Comparison of ENCODE assay signal across 12 cellular contexts in the genomic region with DNA sequence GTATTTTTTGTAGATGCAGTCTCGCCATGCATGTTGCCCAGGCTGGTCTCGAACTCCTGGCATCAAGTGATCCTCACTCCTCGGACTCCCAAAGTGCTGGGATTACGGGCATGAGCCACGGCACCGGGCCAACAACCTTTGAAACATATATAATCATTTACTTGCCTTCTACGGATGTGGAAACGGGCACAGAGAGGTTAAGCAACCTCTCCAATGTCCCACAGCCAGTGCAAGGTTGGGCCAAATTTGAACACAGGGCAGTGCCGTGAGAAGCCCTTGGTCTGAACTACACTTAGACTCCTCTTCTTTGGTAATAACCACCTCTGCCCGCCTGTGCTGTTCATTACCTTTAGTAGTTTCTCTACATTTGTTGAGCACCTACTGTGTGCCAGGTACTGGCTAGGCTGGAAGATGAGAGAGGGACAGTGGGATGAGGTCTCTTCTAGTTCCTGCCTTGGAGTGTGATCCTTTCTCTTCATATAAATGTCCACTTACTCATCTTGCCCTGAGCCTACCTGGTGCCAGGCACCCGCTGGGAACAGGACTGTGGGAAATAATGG. TPM values are rescaled to one million over a fixed set of nuclear protein-coding genes. Genes with fewer than 3 reads are reported as not detected.
DNase-seq lines count a peak whose midpoint lies in the region; ATAC-seq, FAIRE-seq and TF ChIP-seq lines count a peak whose summit lies in the region.
"Had no signal": no experiment of that assay in that cellular context is flagged by ENCODE, and none has a peak within 500 bp of the region (broad histone marks: within the 10 kb centered on the region; RNA-seq: fewer than 3 reads in every experiment).

No MANE protein-coding gene starts in this region.

- TF ChIP-seq POLR2A in GM12878 (IDR thresholded peaks at IDR 0.05; ENCODE audit: low read depth, low read length), result no peak
- no peak for TF ChIP-seq POLR2A in tibial nerve (IDR thresholded peaks at IDR 0.05)

- in situ Hi-C loops in GM12878 (cut with MboI), result no loop called here

- no peak for TF ChIP-seq EP300 in GM12878 (IDR thresholded peaks at IDR 0.05; ENCODE audit: borderline replicate concordance in 1 of 2, control insufficient read depth in 1 of 2, low read depth in 2 of 2, low read length in 2 of 2)
- TF ChIP-seq EP300 in tibial nerve (IDR thresholded peaks at IDR 0.05), result no peak

- peaks cover 50% of the 10 kb centered on the region for H3K79me2 ChIP-seq in GM12878 (ENCODE audit: control insufficient read depth, insufficient read depth, low read length)

- RAD21 ChIA-PET in GM12878 (lab: Charles Lee; ENCODE audit: unreplicated experiment), result interaction anchor here (1.0 to 2.2 kb wide), 2 partner anchors 47 to 135 kb away, joined by 4 to 8 read pairs; no protein-coding TSS in a partner anchor

- H3K27me3 ChIP-seq in CD4-positive, alpha-beta T cell (ENCODE audit: control insufficient read depth, insufficient read depth, low read length), result no peaks in the 10 kb centered on the region
- no peaks in the 10 kb centered on the region for H3K27me3 ChIP-seq in GM12878 (replicated peaks in 1 of 2; ENCODE audit: control insufficient read depth in 2 of 2, insufficient read depth in 2 of 2, low read length in 1 of 2)
- H3K27me3 ChIP-seq in left lung, result no peaks in the 10 kb centered on the region
- H3K27me3 ChIP-seq in tibial nerve, result no peaks in the 10 kb centered on the region

- H3K27me3 Mint-ChIP-seq in CD4-positive, alpha-beta T cell, result no peaks in the 10 kb centered on the region
- no peaks in the 10 kb centered on the region; the same call in 1 of the 2 replicates for H3K27me3 Mint-ChIP-seq in HFFc6 (ENCODE audit: insufficient read depth)
- no peaks in the 10 kb centered on the region for H3K27me3 Mint-ChIP-seq in chondrocyte (ENCODE audit: low read depth)

- H3K9me3 ChIP-seq in CD4-positive, alpha-beta T cell (ENCODE audit: control insufficient read depth, low read length), result no peaks in the 10 kb centered on the region
- H3K9me3 ChIP-seq in GM12878 (replicated peaks; ENCODE audit: control insufficient read depth, insufficient read depth, low read length), result no peaks in the 10 kb centered on the region
- no peaks in the 10 kb centered on the region for H3K9me3 ChIP-seq in left lung
- H3K9me3 ChIP-seq in tibial nerve, result no peaks in the 10 kb centered on the region
- H3K9me3 ChIP-seq: HAP-1 had no signal

- no peak for ATAC-seq in CD4-positive, alpha-beta T cell (ENCODE audit: poor library complexity)
- ATAC-seq in GM12878, result no peak
- ATAC-seq in left lung, result no peak

- H3K9ac ChIP-seq in GM12878 (ENCODE audit: control insufficient read depth, insufficient read depth, low read length), result no peak overlapping the region

- H3K4me3 Mint-ChIP-seq in CD4-positive, alpha-beta T cell, result peak overlapping the region; percentile 66
- H3K4me3 Mint-ChIP-seq in HFFc6 (peak overlapping the region; percentile 93), chondrocyte (ENCODE audit: unreplicated experiment) (no peak overlapping the region)

- no peak for DNase-seq in CD4-positive, alpha-beta T cell
- DNase-seq in HFFc6 (no peak), GM12878 (ENCODE audit: low read depth, low spot score) (no peak), left lung (no peak), tibial nerve (ENCODE audit: low spot score in 2 of 2) (no peak), chondrocyte (ENCODE audit: low spot score) (no peak)
- DNase-seq: activated CD4-positive, CD25-positive, alpha-beta regulatory T cell treated with anti-CD3 and anti-CD28 coated beads, Interleukin-2, amount 50 U/mL, for 72 hours; NCI-H1417; NCI-H526 had no signal

- H3K27ac ChIP-seq in CD4-positive, alpha-beta T cell (ENCODE audit: low read depth, low read length), result peak overlapping the region; percentile 7
- no peak overlapping the region for H3K27ac ChIP-seq in GM12878 (ENCODE audit: control insufficient read depth, insufficient read depth)
- H3K27ac ChIP-seq in left lung, result no peak overlapping the region
- no peak overlapping the region for H3K27ac ChIP-seq in tibial nerve

- H3K4me1 ChIP-seq in GM12878 (ENCODE audit: control insufficient read depth, insufficient read depth, low read length) (peaks cover 9% of the 10 kb centered on the region), left lung (peaks cover 5 to 46% of the 10 kb centered on the region in 2 donors), tibial nerve (peaks cover 0 to 38% (median 22%) of the 10 kb centered on the region in 4 donors)

- no peak overlapping the region for H2AFZ ChIP-seq in GM12878 (ENCODE audit: control insufficient read depth, low read depth, low read length)

- no peak for TF ChIP-seq RAD21 in GM12878 (IDR thresholded peaks at IDR 0.05; ENCODE audit: insufficient read depth, low read depth, low read length)

- SMC1A ChIA-PET in GM12878 (lab: Charles Lee; ENCODE audit: uncharacterized antibody, unreplicated experiment), result interaction anchor here (0.6 to 2.7 kb wide), 4 partner anchors 10 to 1422 kb away, joined by 3 to 9 read pairs (median 4); no protein-coding TSS in a partner anchor

- H3K4me2 ChIP-seq in GM12878 (ENCODE audit: control insufficient read depth, insufficient read depth), result peak overlapping the region; percentile 93

- 91% methylated on average over 11 of the region's 11 CpGs for WGBS in GM12878 (ENCODE audit: insufficient coverage, insufficient replicate concordance, low lambda C conversion rate, missing lambda C conversion rate)
- WGBS in tibial nerve, 2 donors, result 93 to 97% methylated on average over 11 of the region's 11 CpGs

- H3K4me1 Mint-ChIP-seq in CD4-positive, alpha-beta T cell (ENCODE audit: low read depth), result peaks cover 36% of the 10 kb centered on the region
- H3K4me1 Mint-ChIP-seq in HFFc6 (ENCODE audit: low read depth) (peaks cover 36% of the 10 kb centered on the region), chondrocyte (ENCODE audit: low read depth) (peaks cover 26% of the 10 kb centered on the region)

- FAIRE-seq in GM12878 (lab: Jason Lieb, UNC), result no peak
- FAIRE-seq: frontal cortex had no signal

- H4K20me1 ChIP-seq in GM12878 (ENCODE audit: control insufficient read depth, insufficient read depth), result no peaks in the 10 kb centered on the region; the same call in 1 of the 2 replicates

- H3K4me3 ChIP-seq in GM12878 (0 out of 2 replicates have a peak overlapping the region, but pooled peaks have one; percentile 86), left lung (no peak overlapping the region), tibial nerve (no peak overlapping the region)

- H3K27ac Mint-ChIP-seq in CD4-positive, alpha-beta T cell, result peak overlapping the region; percentile 99
- peak overlapping the region; percentile 93; the same call in 1 of the 2 replicates for H3K27ac Mint-ChIP-seq in HFFc6
- no peak overlapping the region for H3K27ac Mint-ChIP-seq in chondrocyte (ENCODE audit: unreplicated experiment)

- POLR2A ChIA-PET in CD4-positive, alpha-beta T cell (lab: Charles Lee), result no interaction called here
- POLR2A ChIA-PET in GM12878 (lab: Charles Lee), result interaction anchor here (0.6 to 1.0 kb wide), 2 partner anchors 9 to 20 kb away, joined by 3 read pairs; no protein-coding TSS in a partner anchor

- H3K9me3 Mint-ChIP-seq in CD4-positive, alpha-beta T cell, result no peaks in the 10 kb centered on the region
- no peaks in the 10 kb centered on the region for H3K9me3 Mint-ChIP-seq in HFFc6
- H3K9me3 Mint-ChIP-seq in chondrocyte (ENCODE audit: low read depth), result no peaks in the 10 kb centered on the region

- TF ChIP-seq CTCF in CD4-positive, alpha-beta T cell (IDR thresholded peaks at IDR 0.05), result no peak
- TF ChIP-seq CTCF in HFFc6 (IDR thresholded peaks at IDR 0.05) (no peak), GM12878 (IDR thresholded peaks at IDR 0.05 in 2 of 3, conservative IDR thresholded peaks at IDR 0.05 in 1 of 3; ENCODE audit: control insufficient read depth in 2 of 3, extremely low read depth in 1 of 3, insufficient read depth in 1 of 3, low read depth in 3 of 3, low read length in 3 of 3) (no peak), left lung (IDR thresholded peaks at IDR 0.05) (no peak), tibial nerve (IDR thresholded peaks at IDR 0.05) (no peak), chondrocyte (IDR thresholded peaks at IDR 0.05) (no peak)

- H3K36me3 Mint-ChIP-seq in CD4-positive, alpha-beta T cell (ENCODE audit: low read depth), result peaks cover 72% of the 10 kb centered on the region
- H3K36me3 Mint-ChIP-seq in HFFc6 (ENCODE audit: low read depth) (peaks cover 17% of the 10 kb centered on the region), chondrocyte (ENCODE audit: low read depth) (peaks cover 18% of the 10 kb centered on the region)

- CTCF ChIA-PET in CD4-positive, alpha-beta T cell (lab: Charles Lee), result interaction anchor here (3.6 kb wide), 1 partner anchor 9 kb away, joined by 19 read pairs; no protein-coding TSS in a partner anchor
- CTCF ChIA-PET in GM12878 (lab: Yijun Ruan, JAX), result interaction anchor here (0.9 to 3.6 kb wide), 5 partner anchors 10 to 141 kb away, joined by 3 to 29 read pairs (median 5); no protein-coding TSS in a partner anchor

- H3K36me3 ChIP-seq in GM12878 (ENCODE audit: control insufficient read depth in 2 of 2, insufficient read depth in 2 of 2, low read length in 1 of 2), result peaks cover 21 to 22% of the 10 kb centered on the region in 2 experiments
- H3K36me3 ChIP-seq in left lung, result peaks cover 0 to 31% of the 10 kb centered on the region in 2 donors
- H3K36me3 ChIP-seq in tibial nerve, result peaks cover 0 to 39% (median 15%) of the 10 kb centered on the region in 3 donors

- intact Hi-C loops in CD4-positive, alpha-beta T cell (cut with DNase I, micrococcal nuclease), result loop anchor here in 1 of 2 experiments (10.0 kb wide), 1 partner anchor 1498 kb away; the partner anchor contains the start of genes ACAD10 and BRAP
- intact Hi-C loops in GM12878 (cut with micrococcal nuclease; ENCODE audit: unreplicated experiment), result no loop called here
- intact Hi-C loops in left lung (cut with DNase I), result no loop called here

- BruUV-seq in GM12878 (replicated peaks; lab: Mats Ljungman, UMichigan), result no TSS peak

RNA-seq across cellular contexts. Expression of gene DDX54, which starts 2.2 kb away (rescaled TPM):
- total RNA-seq in CD4-positive, alpha-beta T cell, result 10 to 100 TPM; 56.8 to 61.1 TPM
- 10 to 100 TPM; 60.1 to 71.0 (median 61.9) TPM for total RNA-seq in HFFc6 (2021; fragmentation: NEBNext Ultra II Directional; extraction: Animal tissue kit (Norgen Biotek cat#: 25700))
- 71.0 and 82.8 TPM in 2 replicates for total RNA-seq in GM12878 (2013; cell fraction: nucleolus; rRNA removed)
- total RNA-seq in GM12878 (2014; rRNA removed), result 44.3 and 58.9 TPM in 2 replicates
- 24.7 and 28.8 TPM in 2 replicates for total RNA-seq in GM12878 (2014; rRNA removed; fragmentation: Illumina TruSeq; extraction: Trizol)
- 94.6 and 115 TPM in 2 replicates for total RNA-seq in GM12878 (2021)
- 14.3 TPM for polyA plus RNA-seq in GM12878 (2011; ENCODE audit: low read depth)
- polyA plus RNA-seq in GM12878 (2011; rRNA removed), result 37.5 and 73.2 TPM in 2 replicates
- polyA plus RNA-seq in GM12878 (2011; cell fraction: cytosol; rRNA removed), result 85.9 and 87.1 TPM in 2 replicates
- 94.1 and 163 TPM in 2 replicates for polyA plus RNA-seq in GM12878 (2011; cell fraction: nucleus; rRNA removed)
- 43.7 and 47.2 TPM in 2 replicates for polyA plus RNA-seq in GM12878 (2012)
- polyA plus RNA-seq in GM12878 (2014; fragmentation: Illumina TruSeq; extraction: Trizol), result 6.2 and 27.9 TPM in 2 replicates
- polyA plus RNA-seq in GM12878 (2014; fragmentation: Nextera tagmentation; extraction: Ambion mirVana), result 1 to 10 TPM; 1.9 to 8.6 TPM
- 53.7 and 67.0 TPM in 2 replicates for polyA plus RNA-seq in GM12878 (2014; rRNA removed)
- polyA plus RNA-seq in GM12878 (2016; fragmentation: Nextera tagmentation; extraction: Ambion mirVana), result 10 to 100 TPM; 69.7 to 71.9 TPM
- polyA minus RNA-seq in GM12878 (2011; rRNA and poly(A)+ RNA removed), result 43.9 and 84.0 TPM in 2 replicates
- polyA minus RNA-seq in GM12878 (2011; cell fraction: cytosol; rRNA and poly(A)+ RNA removed), result 28.2 and 42.1 TPM in 2 replicates
- polyA minus RNA-seq in GM12878 (2011; cell fraction: nucleus; rRNA and poly(A)+ RNA removed), result 34.2 and 48.4 TPM in 2 replicates
- total RNA-seq in left lung, result 10 to 100 TPM; 42.0 to 61.1 TPM
- total RNA-seq in tibial nerve, result 100 to 1,000 TPM in 1 of 4 donors, 10 to 100 TPM in 3; 49.4 to 105 (median 83.0) TPM
- total RNA-seq in chondrocyte, result 44.2 to 52.7 TPM (median 44.6 TPM) in 3 replicates

RNA-seq across cellular contexts. Expression of gene RITA1, which starts 2.4 kb away (rescaled TPM):
- 1 to 10 TPM; 2.9 to 3.3 TPM for total RNA-seq in CD4-positive, alpha-beta T cell
- 10 to 100 TPM; 18.0 to 20.9 (median 18.7) TPM for total RNA-seq in HFFc6 (2021; fragmentation: NEBNext Ultra II Directional; extraction: Animal tissue kit (Norgen Biotek cat#: 25700))
- 37.9 and 38.4 TPM in 2 replicates for total RNA-seq in GM12878 (2013; cell fraction: nucleolus; rRNA removed)
- total RNA-seq in GM12878 (2014; rRNA removed) (32.8 and 39.6 TPM in 2 replicates), GM12878 (2014; rRNA removed; fragmentation: Illumina TruSeq; extraction: Trizol) (16.3 and 18.9 TPM in 2 replicates), GM12878 (2021) (29.2 and 31.4 TPM in 2 replicates), left lung (10 to 100 TPM; 16.7 to 17.3 TPM), tibial nerve (10 to 100 TPM in 3 of 4 donors, 1 to 10 TPM in 1; 8.3 to 27.5 (median 14.1) TPM), chondrocyte (15.5 to 20.2 TPM (median 16.7 TPM) in 3 replicates)
- polyA plus RNA-seq in GM12878 (2011; ENCODE audit: low read depth), result 24.5 TPM
- polyA plus RNA-seq in GM12878 (2011; rRNA removed) (15.2 and 19.9 TPM in 2 replicates), GM12878 (2014; fragmentation: Illumina TruSeq; extraction: Trizol) (5.3 and 13.7 TPM in 2 replicates), GM12878 (2014; fragmentation: Nextera tagmentation; extraction: Ambion mirVana) (1 to 10 TPM; 2.3 to 6.4 TPM), GM12878 (2014; rRNA removed) (27.3 and 29.8 TPM in 2 replicates), GM12878 (2016; fragmentation: Nextera tagmentation; extraction: Ambion mirVana) (10 to 100 TPM; 37.4 to 39.9 TPM)
- 29.9 and 37.4 TPM in 2 replicates for polyA plus RNA-seq in GM12878 (2011; cell fraction: cytosol; rRNA removed)
- 20.2 and 21.3 TPM in 2 replicates for polyA plus RNA-seq in GM12878 (2011; cell fraction: nucleus; rRNA removed)
- 16.1 and 17.4 TPM in 2 replicates for polyA plus RNA-seq in GM12878 (2012)
- polyA minus RNA-seq in GM12878 (2011; rRNA and poly(A)+ RNA removed), result 13.3 and 30.4 TPM in 2 replicates
- 9.5 and 9.9 TPM in 2 replicates for polyA minus RNA-seq in GM12878 (2011; cell fraction: cytosol; rRNA and poly(A)+ RNA removed)
- polyA minus RNA-seq in GM12878 (2011; cell fraction: nucleus; rRNA and poly(A)+ RNA removed), result 10.6 and 25.4 TPM in 2 replicates

RNA-seq across cellular contexts. Expression of gene CFAP73, which starts 33.6 kb away (rescaled TPM):
- 1 to 10 TPM in 1 of 2 experiments, under 1 TPM in 1; 0.92 to 1.2 TPM for total RNA-seq in CD4-positive, alpha-beta T cell
- total RNA-seq in HFFc6 (2021; fragmentation: NEBNext Ultra II Directional; extraction: Animal tissue kit (Norgen Biotek cat#: 25700)), result under 1 TPM in 1 of 6 experiments, not detected in 5; 0.17 TPM
- total RNA-seq in GM12878 (2013; cell fraction: nucleolus; rRNA removed), result 0.39 and 0.44 TPM in 2 replicates
- total RNA-seq in GM12878 (2014; rRNA removed), result not detected in 2 replicates
- total RNA-seq in GM12878 (2014; rRNA removed; fragmentation: Illumina TruSeq; extraction: Trizol), result not detected in 2 replicates
- total RNA-seq in GM12878 (2021), result 0.18 TPM in 1 of 2 replicates, not detected in the other
- not detected for polyA plus RNA-seq in GM12878 (2011; ENCODE audit: low read depth)
- polyA plus RNA-seq in GM12878 (2011; rRNA removed), result not detected in 2 replicates
- 0.07 TPM in 1 of 2 replicates, not detected in the other for polyA plus RNA-seq in GM12878 (2011; cell fraction: cytosol; rRNA removed)
- polyA plus RNA-seq in GM12878 (2011; cell fraction: nucleus; rRNA removed), result not detected in 2 replicates
- 0.17 and 0.35 TPM in 2 replicates for polyA plus RNA-seq in GM12878 (2012)
- polyA plus RNA-seq in GM12878 (2014; fragmentation: Illumina TruSeq; extraction: Trizol), result not detected in 2 replicates
- polyA plus RNA-seq in GM12878 (2014; fragmentation: Nextera tagmentation; extraction: Ambion mirVana), result not detected
- not detected in 2 replicates for polyA plus RNA-seq in GM12878 (2014; rRNA removed)
- not detected for polyA plus RNA-seq in GM12878 (2016; fragmentation: Nextera tagmentation; extraction: Ambion mirVana)
- not detected in 2 replicates for polyA minus RNA-seq in GM12878 (2011; rRNA and poly(A)+ RNA removed)
- not detected in 2 replicates for polyA minus RNA-seq in GM12878 (2011; cell fraction: cytosol; rRNA and poly(A)+ RNA removed)
- polyA minus RNA-seq in GM12878 (2011; cell fraction: nucleus; rRNA and poly(A)+ RNA removed), result not detected in 2 replicates
- 1 to 10 TPM in 1 of 2 donors, not detected in 1; 4.3 TPM for total RNA-seq in left lung
- total RNA-seq in tibial nerve, result not detected
- not detected in 3 replicates for total RNA-seq in chondrocyte
- total RNA-seq: frontal cortex, kidney epithelial cell had no signal

RNA-seq across cellular contexts. Expression of gene TPCN1, which starts 38.2 kb away (rescaled TPM):
- 10 to 100 TPM; 52.4 to 59.7 TPM for total RNA-seq in CD4-positive, alpha-beta T cell
- 10 to 100 TPM; 19.0 to 33.3 (median 20.6) TPM for total RNA-seq in HFFc6 (2021; fragmentation: NEBNext Ultra II Directional; extraction: Animal tissue kit (Norgen Biotek cat#: 25700))
- 156 and 161 TPM in 2 replicates for total RNA-seq in GM12878 (2013; cell fraction: nucleolus; rRNA removed)
- total RNA-seq in GM12878 (2014; rRNA removed) (10.3 and 10.4 TPM in 2 replicates), GM12878 (2014; rRNA removed; fragmentation: Illumina TruSeq; extraction: Trizol) (7.0 and 8.0 TPM in 2 replicates), GM12878 (2021) (26.6 and 30.9 TPM in 2 replicates), left lung (10 to 100 TPM; 39.6 to 54.1 TPM), tibial nerve (10 to 100 TPM; 62.7 to 77.6 (median 69.8) TPM), chondrocyte (35.9 to 40.0 TPM (median 37.7 TPM) in 3 replicates)
- polyA plus RNA-seq in GM12878 (2011; ENCODE audit: low read depth), result 12.0 TPM
- polyA plus RNA-seq in GM12878 (2011; rRNA removed) (12.8 and 21.7 TPM in 2 replicates), GM12878 (2014; fragmentation: Illumina TruSeq; extraction: Trizol) (8.3 and 17.1 TPM in 2 replicates), GM12878 (2014; fragmentation: Nextera tagmentation; extraction: Ambion mirVana) (1 to 10 TPM in 1 of 2 experiments, under 1 TPM in 1; 0.79 to 1.0 TPM), GM12878 (2014; rRNA removed) (24.4 and 26.4 TPM in 2 replicates), GM12878 (2016; fragmentation: Nextera tagmentation; extraction: Ambion mirVana) (10 to 100 TPM; 22.6 to 24.8 TPM)
- 17.4 and 21.0 TPM in 2 replicates for polyA plus RNA-seq in GM12878 (2011; cell fraction: cytosol; rRNA removed)
- polyA plus RNA-seq in GM12878 (2011; cell fraction: nucleus; rRNA removed), result 204 and 236 TPM in 2 replicates
- 27.0 and 35.5 TPM in 2 replicates for polyA plus RNA-seq in GM12878 (2012)
- 24.0 and 34.6 TPM in 2 replicates for polyA minus RNA-seq in GM12878 (2011; rRNA and poly(A)+ RNA removed)
- 12.4 and 20.2 TPM in 2 replicates for polyA minus RNA-seq in GM12878 (2011; cell fraction: cytosol; rRNA and poly(A)+ RNA removed)
- 41.8 and 67.3 TPM in 2 replicates for polyA minus RNA-seq in GM12878 (2011; cell fraction: nucleus; rRNA and poly(A)+ RNA removed)

RNA-seq across cellular contexts. Expression of gene RASAL1, which starts 47.5 kb away (rescaled TPM):
- 1 to 10 TPM; 1.2 to 2.7 TPM for total RNA-seq in CD4-positive, alpha-beta T cell
- not detected for total RNA-seq in HFFc6 (2021; fragmentation: NEBNext Ultra II Directional; extraction: Animal tissue kit (Norgen Biotek cat#: 25700))
- total RNA-seq in GM12878 (2013; cell fraction: nucleolus; rRNA removed), result 6.7 and 11.6 TPM in 2 replicates
- total RNA-seq in GM12878 (2014; rRNA removed) (1.0 TPM in 1 of 2 replicates, not detected in the other), GM12878 (2014; rRNA removed; fragmentation: Illumina TruSeq; extraction: Trizol) (not detected in 2 replicates), GM12878 (2021) (not detected in 2 replicates), left lung (under 1 TPM; 0.17 to 0.24 TPM), tibial nerve (1 to 10 TPM in 3 of 4 donors, under 1 TPM in 1; 0.87 to 5.2 (median 3.3) TPM), chondrocyte (not detected in 3 replicates)
- 0.13 TPM for polyA plus RNA-seq in GM12878 (2011; ENCODE audit: low read depth)
- polyA plus RNA-seq in GM12878 (2011; rRNA removed) (0.53 and 0.79 TPM in 2 replicates), GM12878 (2014; fragmentation: Illumina TruSeq; extraction: Trizol) (not detected in 2 replicates), GM12878 (2014; fragmentation: Nextera tagmentation; extraction: Ambion mirVana) (not detected), GM12878 (2014; rRNA removed) (0.04 TPM in 1 of 2 replicates, not detected in the other), GM12878 (2016; fragmentation: Nextera tagmentation; extraction: Ambion mirVana) (under 1 TPM; 0.12 to 0.25 TPM)
- 0.84 and 0.88 TPM in 2 replicates for polyA plus RNA-seq in GM12878 (2011; cell fraction: cytosol; rRNA removed)
- polyA plus RNA-seq in GM12878 (2011; cell fraction: nucleus; rRNA removed), result 1.8 and 3.5 TPM in 2 replicates
- 0.24 and 0.31 TPM in 2 replicates for polyA plus RNA-seq in GM12878 (2012)
- polyA minus RNA-seq in GM12878 (2011; rRNA and poly(A)+ RNA removed), result 0.22 and 1.2 TPM in 2 replicates
- polyA minus RNA-seq in GM12878 (2011; cell fraction: cytosol; rRNA and poly(A)+ RNA removed), result 0.42 TPM in 1 of 2 replicates, not detected in the other
- 0.48 and 1.1 TPM in 2 replicates for polyA minus RNA-seq in GM12878 (2011; cell fraction: nucleus; rRNA and poly(A)+ RNA removed)
